Comparison of ENCODE assay signal across 13 cellular contexts in genomic region chr10:114681542-114681941, GRCh38. TPM values are rescaled to one million over a fixed set of nuclear protein-coding genes. Genes with fewer than 3 reads are reported as not detected.
DNase-seq lines count a peak whose midpoint lies in the region; ATAC-seq and TF ChIP-seq lines count a peak whose summit lies in the region.
"Had no signal": no experiment of that assay in that cellular context is flagged by ENCODE, and none has a peak within 500 bp of the region (broad histone marks: within the 10 kb centered on the region; RNA-seq: fewer than 3 reads in every experiment).

No MANE protein-coding gene starts in this region.

- peaks cover 83% of the 10 kb centered on the region for H3K4me1 ChIP-seq in Panc1 (ENCODE audit: control insufficient read depth, insufficient read depth, low read length)
- peaks cover 20 to 31% of the 10 kb centered on the region in 2 donors for H3K4me1 ChIP-seq in duodenal mucosa (ENCODE audit: control insufficient read depth in 1 of 2, insufficient read depth in 2 of 2, low read length in 2 of 2)
- H3K4me1 ChIP-seq: BLaER1, prostate gland had no signal

- ATAC-seq in Panc1: peak; percentile 36
- no peak for ATAC-seq in GM18861 (IDR thresholded peaks at IDR 0.05; ENCODE audit: unreplicated experiment)
- ATAC-seq in HG03469 (IDR thresholded peaks at IDR 0.05; ENCODE audit: unreplicated experiment): no peak
- ATAC-seq: left colon had no signal

- POLR2A ChIA-PET in Panc1 (lab: Charles Lee): interaction anchor here (0.6 to 1.3 kb wide), 3 partner anchors 32 to 48 kb away, joined by 4 to 8 read pairs (median 5); no protein-coding TSS in a partner anchor

- H3K4me3 ChIP-seq in Panc1 (ENCODE audit: low read depth in 2 of 2, low read length in 2 of 2) (peak overlapping the region; percentile 31 to 48), duodenal mucosa (ENCODE audit: low read depth in 1 of 2, low read length in 2 of 2) (no peak overlapping the region)
- H3K4me3 ChIP-seq: BLaER1, prostate gland had no signal

- H3K27me3 ChIP-seq in Panc1 (ENCODE audit: control insufficient read depth, insufficient read depth, low read length) (no peaks in the 10 kb centered on the region), duodenal mucosa (ENCODE audit: control insufficient read depth in 1 of 2, insufficient read depth in 2 of 2, low read length in 2 of 2) (no peaks in the 10 kb centered on the region)
- H3K27me3 ChIP-seq: BLaER1 had no signal

- H3K27ac ChIP-seq in Panc1 (ENCODE audit: low read length) (peak overlapping the region; percentile 100), duodenal mucosa (ENCODE audit: low read depth, low read length) (peak overlapping the region; percentile 5)
- H3K27ac ChIP-seq: BLaER1, prostate gland had no signal

- no peak for TF ChIP-seq CTCF in Panc1 (IDR thresholded peaks at IDR 0.05)

- H3K9me3 ChIP-seq in Panc1 (ENCODE audit: control insufficient read depth, insufficient read depth, low read depth, low read length): no peaks in the 10 kb centered on the region
- no peaks in the 10 kb centered on the region for H3K9me3 ChIP-seq in duodenal mucosa (ENCODE audit: control insufficient read depth in 1 of 2, low read length in 2 of 2)
- H3K9me3 ChIP-seq: BLaER1, prostate gland had no signal

- BruUV-seq in Panc1 (replicated peaks; lab: Mats Ljungman, UMichigan): no TSS peak

- in situ Hi-C loops in G401 (cut with HindIII; ENCODE audit: low sequenced_read_pairs) (no loop called here), Panc1 (cut with HindIII; ENCODE audit: low pct_unique_long_range_greater_than_20kb, low sequenced_read_pairs) (no loop called here)

- H3K36me3 ChIP-seq in Panc1 (ENCODE audit: control insufficient read depth, insufficient read depth, low read length): no peaks in the 10 kb centered on the region
- H3K36me3 ChIP-seq in duodenal mucosa (ENCODE audit: control insufficient read depth in 1 of 2, insufficient read depth in 2 of 2, low read length in 2 of 2): no peaks in the 10 kb centered on the region
- H3K36me3 ChIP-seq: BLaER1, prostate gland had no signal

- intact Hi-C loops in Panc1 (cut with micrococcal nuclease; ENCODE audit: unreplicated experiment): loop anchor here (5.0 kb wide), 1 partner anchor 49 kb away; no protein-coding TSS in a partner anchor

- DNase-seq in G401 (ENCODE audit: low spot score): peak; percentile 64
- no peak for DNase-seq in Panc1 (ENCODE audit: low read depth, low spot score)
- peak; percentile 55 to 72 for DNase-seq in lung microvascular endothelial cell (ENCODE audit: low read depth in 2 of 2)
- DNase-seq in stimulated activated CD8-positive, alpha-beta memory T cell treated with anti-CD3 and anti-CD28 coated beads, Interleukin-4, amount 100 ng/mL, for 48 hours: no peak
- no peak for DNase-seq in NCI-H2107 (lab: John Stamatoyannopoulos, UW)
- DNase-seq: activated CD4-positive, alpha-beta T cell treated with anti-CD3 and anti-CD28 coated beads, Interleukin-2, amount 10 ng/mL, durations not matched to agents 24 days and 14 days; left colon; NCI-H2171 had no signal

- H3K9ac ChIP-seq in duodenal mucosa (ENCODE audit: low read depth in 1 of 2, low read length in 2 of 2): no peak overlapping the region
- H3K9ac ChIP-seq: BLaER1 had no signal

- CTCF ChIA-PET in Panc1 (lab: Charles Lee): no interaction called here

RNA-seq across cellular contexts. Expression of gene ABLIM1, which starts 23.5 kb away (rescaled TPM):
- total RNA-seq in G401 (2014; rRNA removed; shearing (Covaris generic)): 1.5 and 2.1 TPM in 2 replicates
- total RNA-seq in Panc1 (2021; ENCODE audit: unreplicated experiment) (274 TPM), lung microvascular endothelial cell (34.3 and 38.6 TPM in 2 replicates)
- 97.4 TPM for polyA plus RNA-seq in Panc1 (2012; ENCODE audit: insufficient read length)

Comparison
In these comparisons a context has a peak if more than half of its experiments do, and no peak if none do; other contexts are left out.
1. DNase-seq: peak in G401 (single experiment) and lung microvascular endothelial cell (2 of 2); none in Panc1 (single experiment), stimulated activated CD8-positive, alpha-beta memory T cell treated with anti-CD3 and anti-CD28 coated beads, Interleukin-4, amount 100 ng/mL, for 48 hours (single experiment) and NCI-H2107 (single experiment).
2. H3K4me3 ChIP-seq: peak in Panc1 (2 of 2); none in duodenal mucosa (0 of 2).
3. RNA of gene ABLIM1, which starts 23.5 kb away (total RNA-seq): 274 TPM in Panc1 (single experiment) and 34.3 to 38.6 TPM in lung microvascular endothelial cell; 1.5 to 2.1 TPM in G401; every median in the first group is over 10 times any median in the second.